22 cellular contexts compared by ENCODE assay signal in genomic region chr9:105126233-105126632, GRCh38.
DNase-seq lines count a peak whose midpoint lies in the region; ATAC-seq and TF ChIP-seq lines count a peak whose summit lies in the region.
"Had no signal": no experiment of that assay in that cellular context is flagged by ENCODE, and none has a peak within 500 bp of the region (broad histone marks: within the 10 kb centered on the region; RNA-seq: fewer than 3 reads in every experiment).

No MANE protein-coding gene starts in this region.

- peaks cover 0 to 18% (median 3%) of the 10 kb centered on the region in 12 donors for H3K4me1 ChIP-seq in heart left ventricle
- H3K4me1 ChIP-seq: ascending aorta, colonic mucosa, vagina had no signal

- H3K36me3 Mint-ChIP-seq in activated naive CD4-positive, alpha-beta T cell treated with anti-CD3 and anti-CD28 coated beads, Interleukin-2, amount 50 U/mL, for 24 hours, result no peaks in the 10 kb centered on the region
- no peaks in the 10 kb centered on the region for H3K36me3 Mint-ChIP-seq in activated T-helper 17 cell treated with anti-CD3 and anti-CD28 coated beads, Interleukin-2, amount 50 U/mL, for 72 hours (ENCODE audit: low read depth)
- H3K36me3 Mint-ChIP-seq: naive B cell, T-cell had no signal

- no peaks in the 10 kb centered on the region for H3K27me3 ChIP-seq in heart left ventricle
- H3K27me3 ChIP-seq: ascending aorta, colonic mucosa, vagina had no signal

- no peak for TF ChIP-seq CTCF in heart left ventricle (IDR thresholded peaks at IDR 0.05)

- no peaks in the 10 kb centered on the region for H3K9me3 ChIP-seq in heart left ventricle
- H3K9me3 ChIP-seq: ascending aorta, colonic mucosa, psoas muscle, vagina had no signal

- H3K4me3 Mint-ChIP-seq in activated naive CD4-positive, alpha-beta T cell treated with anti-CD3 and anti-CD28 coated beads, Interleukin-2, amount 50 U/mL, for 24 hours, result peak overlapping the region; percentile 52
- peak overlapping the region; percentile 13 for H3K4me3 Mint-ChIP-seq in activated T-helper 17 cell treated with anti-CD3 and anti-CD28 coated beads, Interleukin-2, amount 50 U/mL, for 72 hours
- H3K4me3 Mint-ChIP-seq: activated naive CD4-positive, alpha-beta T cell treated with anti-CD3 and anti-CD28 coated beads for 36 hours; naive B cell had no signal

- no peaks in the 10 kb centered on the region for H3K27me3 Mint-ChIP-seq in activated naive CD4-positive, alpha-beta T cell treated with anti-CD3 and anti-CD28 coated beads, Interleukin-2, amount 50 U/mL, for 24 hours
- no peaks in the 10 kb centered on the region for H3K27me3 Mint-ChIP-seq in activated T-helper 17 cell treated with anti-CD3 and anti-CD28 coated beads, Interleukin-2, amount 50 U/mL, for 72 hours
- H3K27me3 Mint-ChIP-seq: naive B cell, T-cell had no signal

- peaks cover 72% of the 10 kb centered on the region for H3K4me1 Mint-ChIP-seq in activated naive CD4-positive, alpha-beta T cell treated with anti-CD3 and anti-CD28 coated beads, Interleukin-2, amount 50 U/mL, for 24 hours
- peaks cover 35% of the 10 kb centered on the region for H3K4me1 Mint-ChIP-seq in activated T-helper 17 cell treated with anti-CD3 and anti-CD28 coated beads, Interleukin-2, amount 50 U/mL, for 72 hours

- peak overlapping the region; percentile 84 for H3K27ac Mint-ChIP-seq in activated naive CD4-positive, alpha-beta T cell treated with anti-CD3 and anti-CD28 coated beads, Interleukin-2, amount 50 U/mL, for 24 hours
- H3K27ac Mint-ChIP-seq in activated T-helper 17 cell treated with anti-CD3 and anti-CD28 coated beads, Interleukin-2, amount 50 U/mL, for 72 hours, result peak overlapping the region; percentile 28
- H3K27ac Mint-ChIP-seq: activated naive CD4-positive, alpha-beta T cell treated with anti-CD3 and anti-CD28 coated beads for 36 hours; T-cell had no signal

- H3K4me3 ChIP-seq in heart left ventricle, result no peak overlapping the region
- H3K4me3 ChIP-seq: ascending aorta, colonic mucosa, psoas muscle, skin epidermis, vagina had no signal

- intact Hi-C loops in head of caudate nucleus (cut with DNase I), result no loop called here
- intact Hi-C loops in heart left ventricle (cut with DNase I), result no loop called here

- H3K36me3 ChIP-seq in heart left ventricle, result no peaks in the 10 kb centered on the region
- H3K36me3 ChIP-seq: ascending aorta, colonic mucosa, vagina had no signal

- TF ChIP-seq POLR2A in heart left ventricle (IDR thresholded peaks at IDR 0.05), result no peak

- no peaks in the 10 kb centered on the region for H3K9me3 Mint-ChIP-seq in activated naive CD4-positive, alpha-beta T cell treated with anti-CD3 and anti-CD28 coated beads, Interleukin-2, amount 50 U/mL, for 24 hours
- no peaks in the 10 kb centered on the region for H3K9me3 Mint-ChIP-seq in activated T-helper 17 cell treated with anti-CD3 and anti-CD28 coated beads, Interleukin-2, amount 50 U/mL, for 72 hours
- H3K9me3 Mint-ChIP-seq: activated naive CD4-positive, alpha-beta T cell treated with anti-CD3 and anti-CD28 coated beads for 36 hours; naive B cell; T-cell had no signal

- 86 to 96% (median 91%) methylated on average over 1 of the region's 1 CpG for WGBS in heart left ventricle, 4 donors

- no peak for ATAC-seq in activated T-helper 17 cell treated with anti-CD3 and anti-CD28 coated beads, Interleukin-2, amount 50 U/mL, for 72 hours (replicated peaks)
- ATAC-seq in heart left ventricle (no peak), HG02759 (IDR thresholded peaks at IDR 0.05; ENCODE audit: unreplicated experiment) (no peak)
- ATAC-seq: T-cell had no signal

- H3K27ac ChIP-seq in heart left ventricle, result no peak overlapping the region
- H3K27ac ChIP-seq: ascending aorta, colonic mucosa, psoas muscle, vagina had no signal

- DNase-seq in activated naive CD4-positive, alpha-beta T cell treated with Interleukin-2 at 50 U/mL for 16 hours, result no peak
- DNase-seq in medulla oblongata (ENCODE audit: extremely low spot score) (peak; percentile 51), head of caudate nucleus (no peak), heart left ventricle (no peak), kidney glomerular epithelial cell (lab: John Stamatoyannopoulos, UW) (no peak)
- DNase-seq: activated naive CD4-positive, alpha-beta T cell treated with anti-CD3 and anti-CD28 coated beads for 36 hours; colonic mucosa; DND-41; Karpas-422; naive B cell; NCI-H1105 treated with DMSO at 0.1 percent for 48 hours; NCI-H526 treated with DMSO at 0.1 percent for 48 hours; psoas muscle; Right ventricle myocardium superior; stimulated activated CD4-positive, alpha-beta T cell treated with anti-CD3 and anti-CD28 coated beads, Interleukin-4, amount 100 ng/mL, for 24 hours; T-cell had no signal
